ENCODE assay signal across 10 cellular contexts in the genomic region with DNA sequence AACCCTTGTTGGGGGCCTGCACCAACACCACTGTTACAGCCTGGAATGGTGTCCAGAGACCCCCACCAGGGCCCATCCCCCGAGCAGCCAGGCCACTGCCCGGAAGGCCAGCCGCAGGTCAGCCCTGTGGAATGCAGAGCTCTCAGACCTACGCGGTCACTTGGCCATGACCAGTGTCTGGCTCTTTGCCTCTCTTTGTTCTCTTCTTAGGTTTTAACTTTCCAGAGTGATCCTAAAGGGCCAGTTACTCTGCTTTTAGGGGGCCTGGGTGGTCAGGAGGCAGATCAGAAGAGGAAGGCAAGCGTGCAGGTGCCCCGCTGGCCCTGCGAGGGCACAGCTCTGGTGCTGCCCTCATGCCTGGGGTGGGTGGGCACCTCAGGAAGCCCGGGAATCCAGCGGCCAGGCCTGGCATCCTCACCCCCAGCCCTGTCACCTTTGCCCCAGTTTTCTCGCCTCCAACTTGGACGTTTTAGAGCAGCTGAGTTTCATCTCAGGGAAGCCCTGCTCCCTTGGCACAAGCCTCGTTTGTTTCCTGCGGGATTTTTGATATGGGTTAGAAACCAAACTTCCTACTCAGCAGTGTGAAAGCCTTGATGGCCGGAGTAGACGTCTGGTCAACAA.
DNase-seq lines count a peak whose midpoint lies in the region; ATAC-seq and TF ChIP-seq lines count a peak whose summit lies in the region.
"Had no signal": no experiment of that assay in that cellular context is flagged by ENCODE, and none has a peak within 500 bp of the region (broad histone marks: within the 10 kb centered on the region; RNA-seq: fewer than 3 reads in every experiment).

No MANE protein-coding gene starts in this region.

- TF ChIP-seq CTCF in endothelial cell (IDR thresholded peaks at IDR 0.05; ENCODE audit: unreplicated experiment) (no peak), right lobe of liver (IDR thresholded peaks at IDR 0.05) (no peak), smooth muscle cell (IDR thresholded peaks at IDR 0.05; ENCODE audit: borderline replicate concordance, insufficient read depth, poor library complexity, severe bottlenecking) (no peak)

- no peaks in the 10 kb centered on the region for H3K36me3 ChIP-seq in HUES64 (ENCODE audit: insufficient read depth, low read length)
- H3K36me3 ChIP-seq in right lobe of liver, result no peaks in the 10 kb centered on the region
- H3K36me3 ChIP-seq in smooth muscle cell (ENCODE audit: low read depth), result no peaks in the 10 kb centered on the region

- no peak for DNase-seq in endothelial cell (ENCODE audit: low spot score)
- no peak for DNase-seq in right lobe of liver
- no peak for DNase-seq in smooth muscle cell (lab: John Stamatoyannopoulos, UW; ENCODE audit: unreplicated experiment)
- DNase-seq in CD1c-positive myeloid dendritic cell (ENCODE audit: extremely low spot score), result no peak
- no peak for DNase-seq in NCI-H1694 (lab: John Stamatoyannopoulos, UW)
- DNase-seq in natural killer cell treated with Interleukin-12 subunit alpha and Interleukin-12 subunit beta and Interleukin-15 and Interleukin-18, amount 100 ng/mL, for 72 hours (ENCODE audit: low spot score), result no peak
- DNase-seq: activated naive CD4-positive, alpha-beta T cell treated with anti-CD3 and anti-CD28 coated beads, Interleukin-2, amount 50 U/mL, for 16 hours; DMS153 had no signal

- H3K9ac ChIP-seq in HUES64 (ENCODE audit: low read depth, low read length), result peak overlapping the region; percentile 8; the same call in 1 of the 2 replicates
- H3K9ac ChIP-seq in smooth muscle cell (ENCODE audit: low read depth), result no peak overlapping the region

- peak in 3 of 4 donors; percentile 10 to 38 (median 17) for ATAC-seq in right lobe of liver
- no peak for ATAC-seq in GM19351 (IDR thresholded peaks at IDR 0.05; ENCODE audit: unreplicated experiment)
- ATAC-seq in natural killer cell treated with Interleukin-12 subunit alpha and Interleukin-12 subunit beta and Interleukin-15 and Interleukin-18, amount 100 ng/mL, for 72 hours, result no peak

- no peaks in the 10 kb centered on the region for H3K9me3 Mint-ChIP-seq in endothelial cell (ENCODE audit: unreplicated experiment)
- peaks cover 4% of the 10 kb centered on the region for H3K9me3 Mint-ChIP-seq in natural killer cell treated with Interleukin-12 subunit alpha and Interleukin-12 subunit beta and Interleukin-15 and Interleukin-18, amount 100 ng/mL, for 72 hours

- no peaks in the 10 kb centered on the region for H3F3A ChIP-seq in smooth muscle cell (ENCODE audit: low read depth)

- intact Hi-C loops in right lobe of liver (cut with DNase I), result no loop called here

- peaks cover 9% of the 10 kb centered on the region for H3K27me3 Mint-ChIP-seq in endothelial cell (ENCODE audit: unreplicated experiment)
- H3K27me3 Mint-ChIP-seq in natural killer cell treated with Interleukin-12 subunit alpha and Interleukin-12 subunit beta and Interleukin-15 and Interleukin-18, amount 100 ng/mL, for 72 hours, result peaks cover 5 to 11% of the 10 kb centered on the region in 2 donors

- peak overlapping the region; percentile 12 for H3K4me3 Mint-ChIP-seq in endothelial cell (ENCODE audit: unreplicated experiment)
- H3K4me3 Mint-ChIP-seq in natural killer cell treated with Interleukin-12 subunit alpha and Interleukin-12 subunit beta and Interleukin-15 and Interleukin-18, amount 100 ng/mL, for 72 hours, result no peak overlapping the region

- H3K4me1 Mint-ChIP-seq in endothelial cell (ENCODE audit: unreplicated experiment), result peaks cover 12% of the 10 kb centered on the region
- H3K4me1 Mint-ChIP-seq in natural killer cell treated with Interleukin-12 subunit alpha and Interleukin-12 subunit beta and Interleukin-15 and Interleukin-18, amount 100 ng/mL, for 72 hours (ENCODE audit: low read depth in 2 of 2), result peaks cover 4 to 5% of the 10 kb centered on the region in 2 donors

- H3K4me3 ChIP-seq in HUES64 (ENCODE audit: low read length) (no peak overlapping the region), right lobe of liver (no peak overlapping the region), smooth muscle cell (no peak overlapping the region)

- TF ChIP-seq POLR2A in right lobe of liver (IDR thresholded peaks at IDR 0.05), result no peak

- H3K27me3 ChIP-seq in HUES64 (ENCODE audit: insufficient read depth, low read length) (peaks cover 5% of the 10 kb centered on the region; the same call in 1 of the 2 replicates), right lobe of liver (no peaks in the 10 kb centered on the region), smooth muscle cell (ENCODE audit: low read depth) (no peaks in the 10 kb centered on the region)

- H3K9me3 ChIP-seq in HUES64 (ENCODE audit: insufficient read depth, low read depth, low read length) (no peaks in the 10 kb centered on the region), right lobe of liver (no peaks in the 10 kb centered on the region), smooth muscle cell (replicated peaks; ENCODE audit: low read depth) (no peaks in the 10 kb centered on the region)

- 88% methylated on average over 16 of the region's 16 CpGs for WGBS in HUES64
- WGBS in right lobe of liver (ENCODE audit: insufficient coverage, low coverage, low lambda C conversion rate, missing lambda C conversion rate), result 20% methylated on average over 2 of the region's 16 CpGs
- WGBS in smooth muscle cell (ENCODE audit: low lambda C conversion rate), result 73% methylated on average over 16 of the region's 16 CpGs

- H3K27ac ChIP-seq in HUES64 (ENCODE audit: low read depth, low read length) (no peak overlapping the region), right lobe of liver (peak overlapping the region in 2 of 3 donors; percentile 6 to 59), smooth muscle cell (ENCODE audit: low read depth) (no peak overlapping the region)

- peaks cover 8% of the 10 kb centered on the region for H3K36me3 Mint-ChIP-seq in endothelial cell (ENCODE audit: low read depth, unreplicated experiment)
- no peaks in the 10 kb centered on the region for H3K36me3 Mint-ChIP-seq in natural killer cell treated with Interleukin-12 subunit alpha and Interleukin-12 subunit beta and Interleukin-15 and Interleukin-18, amount 100 ng/mL, for 72 hours

- no peaks in the 10 kb centered on the region for H3K79me2 ChIP-seq in smooth muscle cell (ENCODE audit: low read depth)

- H4K20me1 ChIP-seq in smooth muscle cell (ENCODE audit: low read depth), result no peaks in the 10 kb centered on the region

- peaks cover 31% of the 10 kb centered on the region for H3K4me1 ChIP-seq in HUES64 (ENCODE audit: insufficient read depth, low read length)
- peaks cover 0 to 10% (median 2%) of the 10 kb centered on the region in 4 donors for H3K4me1 ChIP-seq in right lobe of liver
- peaks cover 11% of the 10 kb centered on the region for H3K4me1 ChIP-seq in smooth muscle cell (ENCODE audit: low read depth)

- H3K4me2 ChIP-seq in smooth muscle cell, result peak overlapping the region; percentile 36

- H3K27ac Mint-ChIP-seq in endothelial cell (ENCODE audit: unreplicated experiment), result no peak overlapping the region
- H3K27ac Mint-ChIP-seq in natural killer cell treated with Interleukin-12 subunit alpha and Interleukin-12 subunit beta and Interleukin-15 and Interleukin-18, amount 100 ng/mL, for 72 hours, result no peak overlapping the region

- H2AFZ ChIP-seq in smooth muscle cell (ENCODE audit: low read depth), result no peak overlapping the region

Comparison
In these comparisons a context has a peak if more than half of its experiments do, and no peak if none do; other contexts are left out.
1. H3K27ac ChIP-seq: peak in right lobe of liver (2 of 3); none in HUES64 (single experiment) and smooth muscle cell (single experiment).
2. ATAC-seq: peak in right lobe of liver (3 of 4); none in GM19351 (single experiment) and natural killer cell treated with Interleukin-12 subunit alpha and Interleukin-12 subunit beta and Interleukin-15 and Interleukin-18, amount 100 ng/mL, for 72 hours (0 of 2).